ENCODE assay signal across 1 cellular context in the genomic region with DNA sequence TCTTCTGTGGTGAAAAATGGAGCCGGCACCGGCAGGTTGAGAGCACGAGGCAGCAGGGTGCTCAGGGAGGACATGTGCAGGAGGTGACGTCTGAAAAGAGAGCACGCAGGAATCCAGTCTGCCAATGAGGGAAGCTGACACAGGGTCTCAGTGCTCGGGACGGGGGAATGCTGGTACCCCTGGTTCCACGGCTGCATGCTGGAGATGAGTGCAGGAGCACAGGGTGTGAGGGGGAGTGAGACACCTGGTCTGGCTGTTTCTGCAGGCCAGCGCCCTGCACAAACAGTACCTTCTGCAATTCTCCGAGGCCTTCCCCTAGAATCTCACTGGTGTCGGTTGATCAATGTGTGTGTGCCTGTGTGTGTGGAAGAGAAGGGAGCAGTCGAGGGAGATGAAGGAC.
TF ChIP-seq lines count a peak whose summit lies in the region.

No MANE protein-coding gene starts in this region.

TF ChIP-seq in GM23338, 12 proteins besides CTCF, POLR2A, EP300 and RAD21 (continued from another document):
- TF ChIP-seq, protein P1, sequence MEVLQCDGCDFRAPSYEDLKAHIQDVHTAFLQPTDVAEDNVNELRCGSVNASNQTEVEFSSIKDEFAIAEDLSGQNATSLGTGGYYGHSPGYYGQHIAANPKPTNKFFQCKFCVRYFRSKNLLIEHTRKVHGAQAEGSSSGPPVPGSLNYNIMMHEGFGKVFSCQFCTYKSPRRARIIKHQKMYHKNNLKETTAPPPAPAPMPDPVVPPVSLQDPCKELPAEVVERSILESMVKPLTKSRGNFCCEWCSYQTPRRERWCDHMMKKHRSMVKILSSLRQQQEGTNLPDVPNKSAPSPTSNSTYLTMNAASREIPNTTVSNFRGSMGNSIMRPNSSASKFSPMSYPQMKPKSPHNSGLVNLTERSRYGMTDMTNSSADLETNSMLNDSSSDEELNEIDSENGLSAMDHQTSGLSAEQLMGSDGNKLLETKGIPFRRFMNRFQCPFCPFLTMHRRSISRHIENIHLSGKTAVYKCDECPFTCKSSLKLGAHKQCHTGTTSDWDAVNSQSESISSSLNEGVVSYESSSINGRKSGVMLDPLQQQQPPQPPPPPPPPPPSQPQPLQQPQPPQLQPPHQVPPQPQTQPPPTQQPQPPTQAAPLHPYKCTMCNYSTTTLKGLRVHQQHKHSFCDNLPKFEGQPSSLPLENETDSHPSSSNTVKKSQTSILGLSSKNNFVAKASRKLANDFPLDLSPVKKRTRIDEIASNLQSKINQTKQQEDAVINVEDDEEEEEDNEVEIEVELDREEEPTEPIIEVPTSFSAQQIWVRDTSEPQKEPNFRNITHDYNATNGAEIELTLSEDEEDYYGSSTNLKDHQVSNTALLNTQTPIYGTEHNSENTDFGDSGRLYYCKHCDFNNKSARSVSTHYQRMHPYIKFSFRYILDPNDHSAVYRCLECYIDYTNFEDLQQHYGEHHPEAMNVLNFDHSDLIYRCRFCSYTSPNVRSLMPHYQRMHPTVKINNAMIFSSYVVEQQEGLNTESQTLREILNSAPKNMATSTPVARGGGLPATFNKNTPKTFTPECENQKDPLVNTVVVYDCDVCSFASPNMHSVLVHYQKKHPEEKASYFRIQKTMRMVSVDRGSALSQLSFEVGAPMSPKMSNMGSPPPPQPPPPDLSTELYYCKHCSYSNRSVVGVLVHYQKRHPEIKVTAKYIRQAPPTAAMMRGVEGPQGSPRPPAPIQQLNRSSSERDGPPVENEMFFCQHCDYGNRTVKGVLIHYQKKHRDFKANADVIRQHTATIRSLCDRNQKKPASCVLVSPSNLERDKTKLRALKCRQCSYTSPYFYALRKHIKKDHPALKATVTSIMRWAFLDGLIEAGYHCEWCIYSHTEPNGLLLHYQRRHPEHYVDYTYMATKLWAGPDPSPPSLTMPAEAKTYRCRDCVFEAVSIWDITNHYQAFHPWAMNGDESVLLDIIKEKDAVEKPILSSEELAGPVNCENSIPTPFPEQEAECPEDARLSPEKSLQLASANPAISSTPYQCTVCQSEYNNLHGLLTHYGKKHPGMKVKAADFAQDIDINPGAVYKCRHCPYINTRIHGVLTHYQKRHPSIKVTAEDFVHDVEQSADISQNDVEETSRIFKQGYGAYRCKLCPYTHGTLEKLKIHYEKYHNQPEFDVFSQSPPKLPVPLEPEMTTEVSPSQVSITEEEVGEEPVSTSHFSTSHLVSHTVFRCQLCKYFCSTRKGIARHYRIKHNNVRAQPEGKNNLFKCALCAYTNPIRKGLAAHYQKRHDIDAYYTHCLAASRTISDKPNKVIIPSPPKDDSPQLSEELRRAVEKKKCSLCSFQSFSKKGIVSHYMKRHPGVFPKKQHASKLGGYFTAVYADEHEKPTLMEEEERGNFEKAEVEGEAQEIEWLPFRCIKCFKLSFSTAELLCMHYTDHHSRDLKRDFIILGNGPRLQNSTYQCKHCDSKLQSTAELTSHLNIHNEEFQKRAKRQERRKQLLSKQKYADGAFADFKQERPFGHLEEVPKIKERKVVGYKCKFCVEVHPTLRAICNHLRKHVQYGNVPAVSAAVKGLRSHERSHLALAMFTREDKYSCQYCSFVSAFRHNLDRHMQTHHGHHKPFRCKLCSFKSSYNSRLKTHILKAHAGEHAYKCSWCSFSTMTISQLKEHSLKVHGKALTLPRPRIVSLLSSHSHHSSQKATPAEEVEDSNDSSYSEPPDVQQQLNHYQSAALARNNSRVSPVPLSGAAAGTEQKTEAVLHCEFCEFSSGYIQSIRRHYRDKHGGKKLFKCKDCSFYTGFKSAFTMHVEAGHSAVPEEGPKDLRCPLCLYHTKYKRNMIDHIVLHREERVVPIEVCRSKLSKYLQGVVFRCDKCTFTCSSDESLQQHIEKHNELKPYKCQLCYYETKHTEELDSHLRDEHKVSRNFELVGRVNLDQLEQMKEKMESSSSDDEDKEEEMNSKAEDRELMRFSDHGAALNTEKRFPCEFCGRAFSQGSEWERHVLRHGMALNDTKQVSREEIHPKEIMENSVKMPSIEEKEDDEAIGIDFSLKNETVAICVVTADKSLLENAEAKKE (CRISPR knock-in tag; IDR thresholded peaks at IDR 0.05): no peak
- TF ChIP-seq EZH2 (IDR thresholded peaks at IDR 0.05; ENCODE audit: low read depth, unreplicated experiment): no peak
- TF ChIP-seq, protein P2, sequence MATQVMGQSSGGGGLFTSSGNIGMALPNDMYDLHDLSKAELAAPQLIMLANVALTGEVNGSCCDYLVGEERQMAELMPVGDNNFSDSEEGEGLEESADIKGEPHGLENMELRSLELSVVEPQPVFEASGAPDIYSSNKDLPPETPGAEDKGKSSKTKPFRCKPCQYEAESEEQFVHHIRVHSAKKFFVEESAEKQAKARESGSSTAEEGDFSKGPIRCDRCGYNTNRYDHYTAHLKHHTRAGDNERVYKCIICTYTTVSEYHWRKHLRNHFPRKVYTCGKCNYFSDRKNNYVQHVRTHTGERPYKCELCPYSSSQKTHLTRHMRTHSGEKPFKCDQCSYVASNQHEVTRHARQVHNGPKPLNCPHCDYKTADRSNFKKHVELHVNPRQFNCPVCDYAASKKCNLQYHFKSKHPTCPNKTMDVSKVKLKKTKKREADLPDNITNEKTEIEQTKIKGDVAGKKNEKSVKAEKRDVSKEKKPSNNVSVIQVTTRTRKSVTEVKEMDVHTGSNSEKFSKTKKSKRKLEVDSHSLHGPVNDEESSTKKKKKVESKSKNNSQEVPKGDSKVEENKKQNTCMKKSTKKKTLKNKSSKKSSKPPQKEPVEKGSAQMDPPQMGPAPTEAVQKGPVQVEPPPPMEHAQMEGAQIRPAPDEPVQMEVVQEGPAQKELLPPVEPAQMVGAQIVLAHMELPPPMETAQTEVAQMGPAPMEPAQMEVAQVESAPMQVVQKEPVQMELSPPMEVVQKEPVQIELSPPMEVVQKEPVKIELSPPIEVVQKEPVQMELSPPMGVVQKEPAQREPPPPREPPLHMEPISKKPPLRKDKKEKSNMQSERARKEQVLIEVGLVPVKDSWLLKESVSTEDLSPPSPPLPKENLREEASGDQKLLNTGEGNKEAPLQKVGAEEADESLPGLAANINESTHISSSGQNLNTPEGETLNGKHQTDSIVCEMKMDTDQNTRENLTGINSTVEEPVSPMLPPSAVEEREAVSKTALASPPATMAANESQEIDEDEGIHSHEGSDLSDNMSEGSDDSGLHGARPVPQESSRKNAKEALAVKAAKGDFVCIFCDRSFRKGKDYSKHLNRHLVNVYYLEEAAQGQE (IDR thresholded peaks at IDR 0.05; ENCODE audit: unreplicated experiment): no peak
- no peak for TF ChIP-seq JUNB (IDR thresholded peaks at IDR 0.05; ENCODE audit: unreplicated experiment)
- TF ChIP-seq POLR2AphosphoS5 (IDR thresholded peaks at IDR 0.05; ENCODE audit: low read depth): no peak
- TF ChIP-seq, protein P3, sequence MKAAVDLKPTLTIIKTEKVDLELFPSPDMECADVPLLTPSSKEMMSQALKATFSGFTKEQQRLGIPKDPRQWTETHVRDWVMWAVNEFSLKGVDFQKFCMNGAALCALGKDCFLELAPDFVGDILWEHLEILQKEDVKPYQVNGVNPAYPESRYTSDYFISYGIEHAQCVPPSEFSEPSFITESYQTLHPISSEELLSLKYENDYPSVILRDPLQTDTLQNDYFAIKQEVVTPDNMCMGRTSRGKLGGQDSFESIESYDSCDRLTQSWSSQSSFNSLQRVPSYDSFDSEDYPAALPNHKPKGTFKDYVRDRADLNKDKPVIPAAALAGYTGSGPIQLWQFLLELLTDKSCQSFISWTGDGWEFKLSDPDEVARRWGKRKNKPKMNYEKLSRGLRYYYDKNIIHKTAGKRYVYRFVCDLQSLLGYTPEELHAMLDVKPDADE (IDR thresholded peaks at IDR 0.05): no peak
- no peak for TF ChIP-seq STAT1 (IDR thresholded peaks at IDR 0.05; ENCODE audit: unreplicated experiment)
- no peak for TF ChIP-seq ZNF331 (CRISPR knock-in tag; IDR thresholded peaks at IDR 0.05; ENCODE audit: low read depth)
- TF ChIP-seq CREB1 (CRISPR knock-in tag; IDR thresholded peaks at IDR 0.05; ENCODE audit: low read depth): no peak
